Comparison of ENCODE assay signal across 16 cellular contexts in the genomic region with DNA sequence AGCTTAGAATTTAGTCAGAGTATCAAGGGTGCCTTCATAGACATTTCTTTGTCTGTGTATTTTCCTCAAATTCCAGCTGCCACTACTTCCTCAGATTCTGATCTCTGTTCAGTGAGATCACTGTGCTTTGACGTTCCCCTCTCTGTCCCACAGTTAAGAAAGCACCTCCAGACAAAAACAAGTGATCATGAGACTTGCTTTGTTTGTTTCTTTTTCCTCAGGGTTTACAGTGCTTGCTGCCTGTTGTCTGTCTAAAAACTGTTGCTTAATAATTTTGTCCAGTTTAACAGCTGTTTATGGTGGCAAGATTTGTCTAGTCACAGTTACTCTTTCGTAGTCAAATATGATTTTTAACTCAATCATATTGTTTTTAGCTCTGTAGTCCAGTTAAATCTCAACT. TPM values are rescaled to one million over a fixed set of nuclear protein-coding genes. Genes with fewer than 3 reads are reported as not detected.
A peak's percentile ranks its signal among the peaks of the same experiment; 100 is the strongest.
DNase-seq lines count a peak whose midpoint lies in the region; ATAC-seq, FAIRE-seq and TF ChIP-seq lines count a peak whose summit lies in the region.
"Had no signal": no experiment of that assay in that cellular context is flagged by ENCODE, and none has a peak within 500 bp of the region (broad histone marks: within the 10 kb centered on the region; RNA-seq: fewer than 3 reads in every experiment).

No MANE protein-coding gene starts in this region.

- H3K4me1 Mint-ChIP-seq in immature natural killer cell: peaks cover 36 to 57% of the 10 kb centered on the region in 2 donors

- CTCF ChIA-PET in K562 (lab: Yijun Ruan, JAX; ENCODE audit: low intra/inter-chr PET ratio): no interaction called here

- ATAC-seq in K562 (peak; percentile 49; the same call in 2 of the 3 replicates), gastrocnemius medialis (peak; percentile 8 to 26), foreskin keratinocyte (no peak), HG02798 (IDR thresholded peaks at IDR 0.05; ENCODE audit: poor library complexity, unreplicated experiment) (no peak)
- ATAC-seq: activated CD8-positive, alpha-beta T cell treated with anti-CD3 and anti-CD28 coated beads, Interleukin-2, amount 10 ng/mL, durations not matched to agents 7 days and 5 days; naive thymus-derived CD4-positive, alpha-beta T cell had no signal

- no peak overlapping the region for H3K4me3 ChIP-seq in K562
- no peak overlapping the region for H3K4me3 ChIP-seq in gastrocnemius medialis
- H3K4me3 ChIP-seq: SJCRH30, skin epidermis had no signal

- H3K27me3 ChIP-seq in K562 (ENCODE audit: control insufficient read depth in 2 of 2, insufficient read depth in 2 of 2, low read length in 2 of 2) (no peaks in the 10 kb centered on the region), gastrocnemius medialis (no peaks in the 10 kb centered on the region), foreskin keratinocyte (no peaks in the 10 kb centered on the region)
- H3K27me3 ChIP-seq: SJCRH30 had no signal

- no peak overlapping the region for H3K4me3 Mint-ChIP-seq in immature natural killer cell
- H3K4me3 Mint-ChIP-seq: activated CD8-positive, alpha-beta T cell treated with anti-CD3 and anti-CD28 coated beads, Interleukin-2, amount 10 ng/mL, durations not matched to agents 7 days and 5 days; CD14-positive monocyte; naive thymus-derived CD4-positive, alpha-beta T cell had no signal

- POLR2A ChIA-PET in K562 (lab: Yijun Ruan, JAX): interaction anchor here (1.5 kb wide), 1 partner anchor 29 kb away, joined by 3 read pairs; a partner anchor contains a TSS

- BruUV-seq in K562 (replicated peaks; lab: Mats Ljungman, UMichigan): no TSS peak

- peaks cover 4 to 21% (median 12%) of the 10 kb centered on the region in 3 donors for H3K36me3 Mint-ChIP-seq in immature natural killer cell

- peaks cover 18% of the 10 kb centered on the region for H3K36me3 ChIP-seq in K562 (ENCODE audit: control insufficient read depth, insufficient read depth, low read length)
- H3K36me3 ChIP-seq in gastrocnemius medialis: no peaks in the 10 kb centered on the region

- H3K27ac ChIP-seq in K562 (ENCODE audit: extremely low read depth, low read depth, low read length) (peak overlapping the region; percentile 36; the same call in 1 of the 3 replicates), gastrocnemius medialis (peak overlapping the region in 2 of 4 donors; percentile 21 to 30), foreskin keratinocyte (no peak overlapping the region)
- H3K27ac ChIP-seq: SJCRH30, skin epidermis had no signal

- H3K27ac Mint-ChIP-seq in immature natural killer cell: no peak overlapping the region
- H3K27ac Mint-ChIP-seq: activated CD8-positive, alpha-beta T cell treated with anti-CD3 and anti-CD28 coated beads, Interleukin-2, amount 10 ng/mL, durations not matched to agents 7 days and 5 days had no signal

- TF ChIP-seq POLR2A in K562 (conservative IDR thresholded peaks at IDR 0.05) (no peak), gastrocnemius medialis (IDR thresholded peaks at IDR 0.05) (no peak)

- no peaks in the 10 kb centered on the region for H3K9me3 Mint-ChIP-seq in immature natural killer cell
- H3K9me3 Mint-ChIP-seq: CD14-positive monocyte had no signal

- peaks cover 29% of the 10 kb centered on the region for H3K79me2 ChIP-seq in K562 (ENCODE audit: control insufficient read depth, insufficient read depth, low read length)

- no peaks in the 10 kb centered on the region for H3K9me1 ChIP-seq in K562 (ENCODE audit: control insufficient read depth, insufficient read depth, low read length)

- no peak overlapping the region for H3K4me2 ChIP-seq in K562 (ENCODE audit: insufficient read depth, low read length)

- intact Hi-C loops in K562 (cut with micrococcal nuclease) (no loop called here), gastrocnemius medialis (cut with DNase I; ENCODE audit: low total_unique reads) (no loop called here)

- no peak for TF ChIP-seq EP300 in K562 (IDR thresholded peaks at IDR 0.05; ENCODE audit: low read length)

- in situ Hi-C loops in K562 (cut with MboI): no loop called here
- in situ Hi-C loops in gastrocnemius medialis (cut with MboI; ENCODE audit: low sequenced_read_pairs in 4 of 4): no loop called here

- H2AFZ ChIP-seq in K562 (ENCODE audit: low read depth, low read length): no peak overlapping the region

- peaks cover 0 to 3% (median 2%) of the 10 kb centered on the region in 3 donors for H3K27me3 Mint-ChIP-seq in immature natural killer cell (ENCODE audit: low read depth in 3 of 3)
- H3K27me3 Mint-ChIP-seq: naive thymus-derived CD4-positive, alpha-beta T cell had no signal

- H3K9me3 ChIP-seq in K562 (replicated peaks; ENCODE audit: control insufficient read depth, insufficient read depth, low read depth, low read length) (no peaks in the 10 kb centered on the region), gastrocnemius medialis (no peaks in the 10 kb centered on the region)
- H3K9me3 ChIP-seq: SJCRH30 had no signal

- H3K4me1 ChIP-seq in K562 (replicated peaks in 1 of 2; ENCODE audit: control insufficient read depth in 2 of 2, insufficient read depth in 2 of 2, low read length in 2 of 2) (no peaks in the 10 kb centered on the region), gastrocnemius medialis (peaks cover 0 to 21% of the 10 kb centered on the region in 2 donors), foreskin keratinocyte (no peaks in the 10 kb centered on the region)
- H3K4me1 ChIP-seq: SJCRH30 had no signal

- no peaks in the 10 kb centered on the region for H4K20me1 ChIP-seq in K562 (replicated peaks; ENCODE audit: control insufficient read depth, insufficient read depth, low read length)

- no peak for TF ChIP-seq RAD21 in K562 (CRISPR knock-in tag; conservative IDR thresholded peaks at IDR 0.05 in 1 of 2, IDR thresholded peaks at IDR 0.05 in 1 of 2)

- WGBS in K562 (ENCODE audit: insufficient coverage, low coverage, missing lambda C conversion rate): 50% methylated on average over 2 of the region's 2 CpGs

- TF ChIP-seq CTCF in K562 (IDR thresholded peaks at IDR 0.05 in 2 of 3, conservative IDR thresholded peaks at IDR 0.05 in 1 of 3; ENCODE audit: insufficient read depth in 2 of 3, low read depth in 1 of 3, low read length in 3 of 3): no peak
- TF ChIP-seq CTCF in gastrocnemius medialis (IDR thresholded peaks at IDR 0.05 in 4 of 5, conservative IDR thresholded peaks at IDR 0.05 in 1 of 5): no peak
- TF ChIP-seq CTCF in foreskin keratinocyte (conservative IDR thresholded peaks at IDR 0.05): no peak

- no peak overlapping the region for H3K9ac ChIP-seq in K562 (ENCODE audit: insufficient read depth in 1 of 2, low read depth in 2 of 2, low read length in 2 of 2)

- FAIRE-seq in K562 (lab: Jason Lieb, UNC): no peak

- peak; percentile 49 for DNase-seq in HCEC 1CT
- peak in 1 of 4 experiments; percentile 0 for DNase-seq in K562 (ENCODE audit: extremely low read depth in 1 of 4, low spot score in 3 of 4)
- DNase-seq in hepatic stellate cell (ENCODE audit: low spot score): peak; percentile 3
- DNase-seq in gastrocnemius medialis: no peak
- no peak for DNase-seq in foreskin keratinocyte
- DNase-seq in immature natural killer cell: no peak
- no peak for DNase-seq in amniotic stem cell (lab: John Stamatoyannopoulos, UW)
- DNase-seq: activated CD8-positive, alpha-beta T cell treated with anti-CD3 and anti-CD28 coated beads, Interleukin-2, amount 10 ng/mL, durations not matched to agents 7 days and 5 days; GF-D8; kidney glomerular epithelial cell; naive thymus-derived CD4-positive, alpha-beta T cell; NCI-H2171 treated with DMSO at 0.1 percent for 48 hours had no signal

TF ChIP-seq in K562, 482 proteins besides CTCF, POLR2A, EP300 and RAD21:
- no peak for TF ChIP-seq NBN (IDR thresholded peaks at IDR 0.05; ENCODE audit: low read depth)
- no peak for TF ChIP-seq CEBPG (CRISPR knock-in tag; IDR thresholded peaks at IDR 0.05)
- TF ChIP-seq CEBPG (tag; conservative IDR thresholded peaks at IDR 0.05 in 1 of 2, IDR thresholded peaks at IDR 0.05 in 1 of 2): 0 out of 4 replicates have a peak, but pooled peaks of 1 of the 2 experiments have one; percentile 11
TF ChIP-seq in K562: peak in this region for 1.

RNA-seq across cellular contexts. Expression of a gene that starts 29.1 kb away (rescaled TPM):
- total RNA-seq in K562 (2011; cell fraction: chromatin; rRNA removed; ENCODE audit: low replicate concordance): 6.1 and 12.2 TPM in 2 replicates
- 4.5 and 7.2 TPM in 2 replicates for total RNA-seq in K562 (2011; cell fraction: nucleolus; rRNA removed)
- total RNA-seq in K562 (2011; cell fraction: nucleoplasm; rRNA removed): 6.8 and 7.3 TPM in 2 replicates
- total RNA-seq in K562 (2014; rRNA removed) (14.3 and 16.5 TPM in 2 replicates), K562 (2014; rRNA removed; fragmentation: Illumina TruSeq; extraction: Trizol) (15.9 and 17.6 TPM in 2 replicates), K562 (2015; rRNA removed; fragmentation: Illumina TruSeq; extraction: Trizol) (13.7 and 14.6 TPM in 2 replicates), K562 (2021) (9.9 and 11.3 TPM in 2 replicates), gastrocnemius medialis (10 to 100 TPM in 2 of 4 donors, 1 to 10 TPM in 2; 8.5 to 16.5 (median 10.3) TPM), foreskin keratinocyte (28.0 and 28.1 TPM in 2 replicates)
- polyA plus RNA-seq in K562 (2011; rRNA removed) (8.6 and 11.5 TPM in 2 replicates), K562 (2014; fragmentation: Illumina TruSeq; extraction: Trizol) (11.1 and 12.9 TPM in 2 replicates), K562 (2014; fragmentation: Nextera tagmentation; extraction: Ambion mirVana) (1 to 10 TPM; 4.6 to 7.6 TPM), K562 (2014; rRNA removed) (9.7 and 9.8 TPM in 2 replicates), foreskin keratinocyte (6.7 and 9.0 TPM in 2 replicates), immature natural killer cell (10 to 100 TPM in 2 of 3 donors, 1 to 10 TPM in 1; 1.9 to 11.2 (median 10.6) TPM)
- polyA plus RNA-seq in K562 (2011; cell fraction: cytosol; rRNA removed): 1.7 and 4.2 TPM in 2 replicates
- 3.7 and 4.8 TPM in 2 replicates for polyA plus RNA-seq in K562 (2011; cell fraction: nucleus; rRNA removed)
- 5.1 and 5.8 TPM in 2 replicates for polyA plus RNA-seq in K562 (2012)
- 12.5 and 14.9 TPM in 2 replicates for polyA minus RNA-seq in K562 (2011; rRNA and poly(A)+ RNA removed)
- 6.0 and 6.5 TPM in 2 replicates for polyA minus RNA-seq in K562 (2011; cell fraction: cytosol; rRNA and poly(A)+ RNA removed)
- polyA minus RNA-seq in K562 (2011; cell fraction: nucleus; rRNA and poly(A)+ RNA removed): 8.8 and 11.7 TPM in 2 replicates

Comparison
In these comparisons a context has a peak if more than half of its experiments do, and no peak if none do; other contexts are left out.
1. DNase-seq: peak in HCEC 1CT (single experiment) and hepatic stellate cell (single experiment); none in gastrocnemius medialis (0 of 2), foreskin keratinocyte (0 of 2), immature natural killer cell (0 of 3) and amniotic stem cell (single experiment).
2. ATAC-seq: peak in K562 (single experiment) and gastrocnemius medialis (2 of 2); none in foreskin keratinocyte (single experiment) and HG02798 (single experiment).